Comparison of ENCODE assay signal across 17 cellular contexts in genomic region chr1:198524127-198524526, GRCh38. TPM values are rescaled to one million over a fixed set of nuclear protein-coding genes. Genes with fewer than 3 reads are reported as not detected.
DNase-seq lines count a peak whose midpoint lies in the region; ATAC-seq and TF ChIP-seq lines count a peak whose summit lies in the region.
"Not testable (repeated sequence)": the region's sequence is repeated elsewhere in the genome, so short reads cannot be mapped to it uniquely, and the experiment has no call there.
"Had no signal": no experiment of that assay in that cellular context is flagged by ENCODE, and none has a peak within 500 bp of the region (broad histone marks: within the 10 kb centered on the region; RNA-seq: fewer than 3 reads in every experiment).

No MANE protein-coding gene starts in this region.

- H3K27ac Mint-ChIP-seq in CD8-positive, alpha-beta T cell: peak overlapping the region; percentile 91
- peak overlapping the region; percentile 97 for H3K27ac Mint-ChIP-seq in central memory CD8-positive, alpha-beta T cell (ENCODE audit: low read depth)
- H3K27ac Mint-ChIP-seq in stimulated activated memory B cell treated with anti-CD40 and anti-IgM and Interleukin-4, amounts not matched to agents 10 μg/mL and 1 μg/mL and 100 μg/mL, for 72 hours: peak overlapping the region; percentile 92

- WGBS in smooth muscle cell (ENCODE audit: low lambda C conversion rate): 74% methylated on average over 10 of the region's 10 CpGs

- peak overlapping the region; percentile 49; the same call in 1 of the 2 replicates for H2AFZ ChIP-seq in OCI-LY7 (ENCODE audit: low read length)
- H2AFZ ChIP-seq in smooth muscle cell (ENCODE audit: low read depth): peak overlapping the region; percentile 64

- peak in 4 of 7 experiments; percentile 13 to 60 (median 24) for DNase-seq in CD8-positive, alpha-beta T cell
- not testable (repeated sequence) for DNase-seq in OCI-LY7 (ENCODE audit: low spot score); central memory CD8-positive, alpha-beta T cell (ENCODE audit: low spot score in 2 of 2); smooth muscle cell (lab: John Stamatoyannopoulos, UW; ENCODE audit: unreplicated experiment)
- peak; percentile 49 for DNase-seq in activated CD4-positive, alpha-beta T cell treated with anti-CD3 and anti-CD28 coated beads for 48 hours
- peak; percentile 9 for DNase-seq in activated CD8-positive, alpha-beta memory T cell treated with anti-CD3 and anti-CD28 coated beads, Interleukin-2, amount 50 U/mL, for 1 hour (ENCODE audit: extremely low read depth)
- DNase-seq in activated naive CD4-positive, alpha-beta T cell treated with Interleukin-2 at 50 U/mL for 16 hours: peak; percentile 19

- H3K4me2 ChIP-seq in OCI-LY7 (ENCODE audit: low read length); smooth muscle cell: not testable (repeated sequence)

- POLR2A ChIA-PET in CD8-positive, alpha-beta T cell (lab: Charles Lee): interaction anchor here (0.7 to 1.1 kb wide), 2 partner anchors 71 to 135 kb away, joined by 3 to 4 read pairs; no protein-coding TSS in a partner anchor
- POLR2A ChIA-PET in OCI-LY7 (lab: Charles Lee): interaction anchor here (0.7 to 2.0 kb wide), 3 partner anchors 11 to 102 kb away, joined by 3 to 4 read pairs (median 4); no protein-coding TSS in a partner anchor

- TF ChIP-seq CTCF in CD8-positive, alpha-beta T cell (IDR thresholded peaks at IDR 0.05); OCI-LY7 (conservative IDR thresholded peaks at IDR 0.05; ENCODE audit: low read length); smooth muscle cell (IDR thresholded peaks at IDR 0.05; ENCODE audit: borderline replicate concordance, insufficient read depth, poor library complexity, severe bottlenecking): not testable (repeated sequence)

- peaks cover 73% of the 10 kb centered on the region for H3K4me1 ChIP-seq in CD8-positive, alpha-beta T cell (ENCODE audit: insufficient read depth, low read length)
- H3K4me1 ChIP-seq in OCI-LY7 (ENCODE audit: insufficient read depth, low read length, poor library complexity, severe bottlenecking): peaks cover 26% of the 10 kb centered on the region
- not testable (repeated sequence) for H3K4me1 ChIP-seq in smooth muscle cell (ENCODE audit: low read depth)

- not testable (repeated sequence) for H3F3A ChIP-seq in smooth muscle cell (ENCODE audit: low read depth)

- H3K27me3 ChIP-seq in CD8-positive, alpha-beta T cell (ENCODE audit: insufficient read depth, low read length); smooth muscle cell (ENCODE audit: low read depth): not testable (repeated sequence)

- ATAC-seq in CD8-positive, alpha-beta T cell: peak; percentile 16
- not testable (repeated sequence) for ATAC-seq in central memory CD8-positive, alpha-beta T cell (replicated peaks; ENCODE audit: extremely low read depth, poor library complexity, severe bottlenecking); stimulated activated memory B cell treated with anti-CD40 and anti-IgM and Interleukin-4, amounts not matched to agents 10 μg/mL and 1 μg/mL and 100 μg/mL, for 72 hours

- H3K9me2 ChIP-seq in OCI-LY7 (ENCODE audit: insufficient read depth, low read length): not testable (repeated sequence)

- H3K9me3 ChIP-seq in CD8-positive, alpha-beta T cell (ENCODE audit: low read length); OCI-LY7 (ENCODE audit: low read length); smooth muscle cell (replicated peaks; ENCODE audit: low read depth): not testable (repeated sequence)

- not testable (repeated sequence) for H3K36me3 ChIP-seq in CD8-positive, alpha-beta T cell (ENCODE audit: insufficient read depth, low read length); OCI-LY7 (ENCODE audit: insufficient read depth, low read length); smooth muscle cell (ENCODE audit: low read depth)

- H3K9me3 Mint-ChIP-seq in CD8-positive, alpha-beta T cell; central memory CD8-positive, alpha-beta T cell; stimulated activated memory B cell treated with anti-CD40 and anti-IgM and Interleukin-4, amounts not matched to agents 10 μg/mL and 1 μg/mL and 100 μg/mL, for 72 hours: not testable (repeated sequence)

- intact Hi-C loops in CD8-positive, alpha-beta T cell (cut with DNase I, micrococcal nuclease): loop anchor here (2.0 to 10.0 kb wide), 6 partner anchors 15 to 367 kb away; partner anchors contain the start of genes NEK7 (in 1 of the 2) and PTPRC (in 1 of the 2)
- intact Hi-C loops in OCI-LY7 (cut with micrococcal nuclease; ENCODE audit: unreplicated experiment): loop anchor here (5.0 kb wide), 2 partner anchors 163 to 178 kb away; no protein-coding TSS in a partner anchor

- peak overlapping the region; percentile 57 for H3K27ac ChIP-seq in CD8-positive, alpha-beta T cell (ENCODE audit: low read depth, low read length)
- H3K27ac ChIP-seq in OCI-LY7 (ENCODE audit: low read depth, low read length, poor library complexity, severe bottlenecking); smooth muscle cell (ENCODE audit: low read depth): not testable (repeated sequence)

- H3K79me2 ChIP-seq in OCI-LY7 (ENCODE audit: insufficient read depth, low read depth, low read length); smooth muscle cell (ENCODE audit: low read depth): not testable (repeated sequence)

- H3K4me3 ChIP-seq in CD8-positive, alpha-beta T cell (ENCODE audit: low read depth, low read length): peak overlapping the region; percentile 39
- H3K4me3 ChIP-seq in OCI-LY7 (ENCODE audit: low read depth, low read length, poor library complexity, severe bottlenecking); smooth muscle cell: not testable (repeated sequence)

- not testable (repeated sequence) for H4K20me1 ChIP-seq in OCI-LY7 (ENCODE audit: insufficient read depth, low read length); smooth muscle cell (ENCODE audit: low read depth)

- CTCF ChIA-PET in CD8-positive, alpha-beta T cell (lab: Charles Lee): interaction anchor here (0.9 to 3.2 kb wide), 8 partner anchors 12 to 162 kb away, joined by 3 to 14 read pairs (median 5); no protein-coding TSS in a partner anchor
- CTCF ChIA-PET in OCI-LY7 (lab: Charles Lee; ENCODE audit: unreplicated experiment): not testable (repeated sequence)

- not testable (repeated sequence) for H3K9ac ChIP-seq in smooth muscle cell (ENCODE audit: low read depth)

- BruUV-seq in OCI-LY7 (replicated peaks; lab: Mats Ljungman, UMichigan): not testable (repeated sequence)

- H3K36me3 Mint-ChIP-seq in CD8-positive, alpha-beta T cell; stimulated activated memory B cell treated with anti-CD40 and anti-IgM and Interleukin-4, amounts not matched to agents 10 μg/mL and 1 μg/mL and 100 μg/mL, for 72 hours: not testable (repeated sequence)
- peaks cover 10% of the 10 kb centered on the region for H3K36me3 Mint-ChIP-seq in central memory CD8-positive, alpha-beta T cell (ENCODE audit: insufficient read depth)

- H3K4me3 Mint-ChIP-seq in CD8-positive, alpha-beta T cell: peak overlapping the region; percentile 78
- peak overlapping the region; percentile 87 for H3K4me3 Mint-ChIP-seq in central memory CD8-positive, alpha-beta T cell
- H3K4me3 Mint-ChIP-seq in stimulated activated memory B cell treated with anti-CD40 and anti-IgM and Interleukin-4, amounts not matched to agents 10 μg/mL and 1 μg/mL and 100 μg/mL, for 72 hours: peak overlapping the region; percentile 34

- not testable (repeated sequence) for H3K27me3 Mint-ChIP-seq in CD8-positive, alpha-beta T cell (ENCODE audit: low read depth); central memory CD8-positive, alpha-beta T cell; stimulated activated memory B cell treated with anti-CD40 and anti-IgM and Interleukin-4, amounts not matched to agents 10 μg/mL and 1 μg/mL and 100 μg/mL, for 72 hours

- peaks cover 72% of the 10 kb centered on the region for H3K4me1 Mint-ChIP-seq in CD8-positive, alpha-beta T cell (ENCODE audit: low read depth)
- H3K4me1 Mint-ChIP-seq in central memory CD8-positive, alpha-beta T cell: peaks cover 63% of the 10 kb centered on the region
- H3K4me1 Mint-ChIP-seq in stimulated activated memory B cell treated with anti-CD40 and anti-IgM and Interleukin-4, amounts not matched to agents 10 μg/mL and 1 μg/mL and 100 μg/mL, for 72 hours: peaks cover 36% of the 10 kb centered on the region

RNA-seq across cellular contexts. Expression of gene ATP6V1G3, which starts 16.4 kb away (rescaled TPM):
- not detected for total RNA-seq in CD8-positive, alpha-beta T cell
- total RNA-seq in OCI-LY7 (2014; rRNA removed; shearing (Covaris generic)): 0.66 TPM in 1 of 2 replicates, not detected in the other
- total RNA-seq in OCI-LY7 (2022): 0.90 TPM in 1 of 2 replicates, not detected in the other
- total RNA-seq in smooth muscle cell: not detected in 2 replicates
- polyA plus RNA-seq in smooth muscle cell: 0.43 TPM in 1 of 2 replicates, not detected in the other
- total RNA-seq: Calu3, chondrocyte, left lobe of liver, LHCN-M2, progenitor cell of endocrine pancreas, right lobe of liver, SJCRH30, suprapubic skin, ureter had no signal

Comparison
In these comparisons a context has a peak if more than half of its experiments do, and no peak if none do; other contexts are left out.
1. H3K4me3 Mint-ChIP-seq: peak in every context shown above with its lines; median percentile 87 in central memory CD8-positive, alpha-beta T cell; 78 in CD8-positive, alpha-beta T cell; 34 in stimulated activated memory B cell treated with anti-CD40 and anti-IgM and Interleukin-4, amounts not matched to agents 10 μg/mL and 1 μg/mL and 100 μg/mL, for 72 hours.